In the genomic region with DNA sequence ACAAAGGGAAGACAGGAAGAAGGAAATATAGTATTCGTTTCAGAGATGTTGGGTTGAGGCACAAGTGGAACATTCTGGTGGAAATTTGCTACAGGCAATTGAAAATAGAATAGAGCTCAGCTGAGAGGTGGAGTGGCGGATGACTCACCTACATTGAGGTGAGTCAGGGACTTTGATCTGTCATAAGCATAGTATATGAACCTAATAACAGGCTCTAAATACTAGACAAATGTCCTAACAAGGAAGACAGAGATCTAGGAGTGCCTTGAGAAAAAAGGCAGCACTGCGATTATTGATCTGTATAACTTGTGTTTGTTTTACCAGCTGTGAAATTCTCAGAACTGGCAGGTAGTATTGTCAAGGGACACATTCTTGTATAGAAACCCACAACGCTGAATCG, we compare ENCODE assay signal across 8 cellular contexts. TPM values are rescaled to one million over a fixed set of nuclear protein-coding genes. Genes with fewer than 3 reads are reported as not detected.
DNase-seq lines count a peak whose midpoint lies in the region; ATAC-seq and TF ChIP-seq lines count a peak whose summit lies in the region.

No MANE protein-coding gene starts in this region.

- H3K27ac ChIP-seq in HUES6 (ENCODE audit: low read depth, low read length) = no peak overlapping the region
- peak overlapping the region; percentile 95 to 99 for H3K27ac ChIP-seq in prostate gland

- ATAC-seq in esophagus mucosa (peak; percentile 75), GM18867 (IDR thresholded peaks at IDR 0.05; ENCODE audit: unreplicated experiment) (no peak), HG03159 (IDR thresholded peaks at IDR 0.05; ENCODE audit: unreplicated experiment) (no peak)

- H3K9me3 ChIP-seq in HUES6 (ENCODE audit: control insufficient read depth, insufficient read depth, low read depth, low read length) = no peaks in the 10 kb centered on the region
- no peaks in the 10 kb centered on the region for H3K9me3 ChIP-seq in prostate gland

- H3K4me3 ChIP-seq in AG09309 (ENCODE audit: control insufficient read depth, low read depth, low read length) (peak overlapping the region; percentile 100; the same call in 1 of the 2 replicates), HUES6 (ENCODE audit: low read depth, low read length) (peak overlapping the region; percentile 95), prostate gland (peak overlapping the region; percentile 76 to 98)

- intact Hi-C loops in prostate gland (cut with DNase I) = no loop called here

- 39% methylated on average over 5 of the region's 5 CpGs for WGBS in prostate gland

- H3K27me3 ChIP-seq in HUES6 (ENCODE audit: control insufficient read depth, insufficient read depth, low read length) (no peaks in the 10 kb centered on the region), prostate gland (replicated peaks; ENCODE audit: insufficient read depth) (no peaks in the 10 kb centered on the region)

- TF ChIP-seq POLR2A in prostate gland (IDR thresholded peaks at IDR 0.05) = no peak

- H3K36me3 ChIP-seq in HUES6 (ENCODE audit: control insufficient read depth, insufficient read depth, low read length) (peaks cover 3% of the 10 kb centered on the region; the same call in 1 of the 2 replicates), prostate gland (no peaks in the 10 kb centered on the region)

- no peak for TF ChIP-seq CTCF in AG09309 (IDR thresholded peaks at IDR 0.05; ENCODE audit: control insufficient read depth, insufficient read depth, low read depth, low read length, missing control alignments)
- no peak for TF ChIP-seq CTCF in prostate gland (IDR thresholded peaks at IDR 0.05)

- H3K4me1 ChIP-seq in HUES6 (ENCODE audit: control insufficient read depth, insufficient read depth, low read length) (peaks cover 11% of the 10 kb centered on the region), prostate gland (replicated peaks) (peaks cover 9% of the 10 kb centered on the region)

- no peak for DNase-seq in AG09309 (ENCODE audit: low read depth)
- DNase-seq in activated CD8-positive, alpha-beta memory T cell treated with anti-CD3 and anti-CD28 coated beads, Interleukin-2, amount 50 U/mL, for 4 hours = peak; percentile 63
- DNase-seq in prostate gland (ENCODE audit: low spot score) = no peak
- no peak for DNase-seq in DMS114 treated with DMSO at 0.1 percent for 48 hours (lab: John Stamatoyannopoulos, UW; ENCODE audit: unreplicated experiment)

- H3K9ac ChIP-seq in HUES6 (ENCODE audit: low read length) = no peak overlapping the region

RNA-seq across cellular contexts. Expression of gene IFRD1, which starts 0.9 kb away (rescaled TPM):
- total RNA-seq in esophagus mucosa = 38.3 TPM
- total RNA-seq in prostate gland = 10 to 100 TPM; 57.5 to 58.5 TPM

RNA-seq across cellular contexts. Expression of gene LSMEM1, which starts 31.4 kb away (rescaled TPM):
- 0.44 TPM for total RNA-seq in esophagus mucosa
- 1 to 10 TPM in 1 of 2 donors, not detected in 1; 1.5 TPM for total RNA-seq in prostate gland
